Comparison of ENCODE assay signal across 1 cellular context in genomic region chr4:153143527-153144348, GRCh38.
A peak's percentile ranks its signal among the peaks of the same experiment; 100 is the strongest.
TF ChIP-seq lines count a peak whose summit lies in the region.

No MANE protein-coding gene starts in this region.

TF ChIP-seq in SK-N-SH, 30 proteins besides CTCF, POLR2A, EP300 and RAD21 (continued from another document):
- TF ChIP-seq MAX (IDR thresholded peaks at IDR 0.05; ENCODE audit: low read depth) (peak; percentile 53; the same call in 1 of the 2 replicates), IRF3 (IDR thresholded peaks at IDR 0.05; ENCODE audit: low read depth, low read length) (no peak), TCF12 (IDR thresholded peaks at IDR 0.05) (peak; percentile 93), REST (IDR thresholded peaks at IDR 0.05; ENCODE audit: low read depth, low read length) (0 out of 2 replicates have a peak, but pooled peaks have one; percentile 42), FOSL2 (IDR thresholded peaks at IDR 0.05; ENCODE audit: borderline replicate concordance, low read depth) (peak; percentile 61; the same call in 1 of the 2 replicates), ZBTB33 (IDR thresholded peaks at IDR 0.05; ENCODE audit: borderline replicate concordance, low read depth) (peak; percentile 50; the same call in 1 of the 2 replicates), EZH2phosphoT487 (IDR thresholded peaks at IDR 0.05; ENCODE audit: borderline replicate concordance, low read depth) (no peak), PBX3 (IDR thresholded peaks at IDR 0.05) (peak; percentile 71), RCOR1 (IDR thresholded peaks at IDR 0.05; ENCODE audit: low read length) (peak; percentile 85; the same call in 1 of the 2 replicates), GABPA (IDR thresholded peaks at IDR 0.05; ENCODE audit: low read depth) (peak; percentile 12; the same call in 1 of the 2 replicates), MEF2A (IDR thresholded peaks at IDR 0.05; ENCODE audit: borderline replicate concordance, low read depth) (peak; percentile 13; the same call in 1 of the 2 replicates), YY1 (IDR thresholded peaks at IDR 0.05; ENCODE audit: low read depth) (no peak)
